In genomic region chr13:76994281-76994680, GRCh38 we compare ENCODE assay signal across 13 cellular contexts. TPM values are rescaled to one million over a fixed set of nuclear protein-coding genes. Genes with fewer than 3 reads are reported as not detected.
A peak's percentile ranks its signal among the peaks of the same experiment; 100 is the strongest.
DNase-seq lines count a peak whose midpoint lies in the region; ATAC-seq, FAIRE-seq and TF ChIP-seq lines count a peak whose summit lies in the region.
"Had no signal": no experiment of that assay in that cellular context is flagged by ENCODE, and none has a peak within 500 bp of the region (broad histone marks: within the 10 kb centered on the region; RNA-seq: fewer than 3 reads in every experiment).

No MANE protein-coding gene starts in this region.

- no peaks in the 10 kb centered on the region for H3K9me3 ChIP-seq in CD8-positive, alpha-beta T cell (ENCODE audit: low read length)
- no peaks in the 10 kb centered on the region for H3K9me3 ChIP-seq in neural progenitor cell (ENCODE audit: low read depth)
- H3K9me3 ChIP-seq in adrenal gland (replicated peaks in 1 of 3), result no peaks in the 10 kb centered on the region
- H3K9me3 ChIP-seq: SJCRH30 had no signal

- H3K9ac ChIP-seq in neural progenitor cell, result no peak overlapping the region

- H2AFZ ChIP-seq in neural progenitor cell (replicated peaks), result no peak overlapping the region

- no peaks in the 10 kb centered on the region for H3K27me3 ChIP-seq in CD8-positive, alpha-beta T cell (ENCODE audit: insufficient read depth, low read length)
- no peaks in the 10 kb centered on the region for H3K27me3 ChIP-seq in neural progenitor cell
- no peaks in the 10 kb centered on the region for H3K27me3 ChIP-seq in adrenal gland
- H3K27me3 ChIP-seq: SJCRH30 had no signal

- DNase-seq in CD8-positive, alpha-beta T cell, result no peak
- DNase-seq in LNCaP clone FGC (ENCODE audit: low read depth) (no peak), neural progenitor cell (ENCODE audit: low spot score) (no peak), H54 (ENCODE audit: insufficient read length, low spot score) (no peak), adrenal gland (no peak), NCI-H187 (lab: John Stamatoyannopoulos, UW) (no peak)
- DNase-seq in central memory CD8-positive, alpha-beta T cell (ENCODE audit: low spot score in 2 of 2), result no peak
- DNase-seq: activated effector memory CD4-positive, alpha-beta T cell treated with Interleukin-2 at 50 U/mL for 16 hours; NCI-H1105; NCI-H748 treated with DMSO at 0.1 percent for 48 hours; retina; SJCRH30; substantia nigra had no signal

- H3K4me3 ChIP-seq in CD8-positive, alpha-beta T cell (ENCODE audit: low read depth, low read length), result no peak overlapping the region
- peak overlapping the region; percentile 68 for H3K4me3 ChIP-seq in LNCaP clone FGC (ENCODE audit: low read depth, low read length)
- H3K4me3 ChIP-seq in neural progenitor cell, result no peak overlapping the region
- no peak overlapping the region for H3K4me3 ChIP-seq in adrenal gland
- H3K4me3 ChIP-seq: SJCRH30 had no signal

- H3K4me1 Mint-ChIP-seq in CD8-positive, alpha-beta T cell (ENCODE audit: low read depth), result peaks cover 64% of the 10 kb centered on the region
- H3K4me1 Mint-ChIP-seq in central memory CD8-positive, alpha-beta T cell, result peaks cover 30% of the 10 kb centered on the region
- H3K4me1 Mint-ChIP-seq in neural progenitor cell, result peaks cover 17% of the 10 kb centered on the region

- peaks cover 22% of the 10 kb centered on the region for H3K79me2 ChIP-seq in neural progenitor cell (ENCODE audit: low read depth)

- H3K36me3 ChIP-seq in CD8-positive, alpha-beta T cell (ENCODE audit: insufficient read depth, low read length), result peaks cover under 1% of the 10 kb centered on the region
- no peaks in the 10 kb centered on the region for H3K36me3 ChIP-seq in neural progenitor cell
- H3K36me3 ChIP-seq in adrenal gland (replicated peaks in 1 of 2), result no peaks in the 10 kb centered on the region

- no peaks in the 10 kb centered on the region for H3K9me3 Mint-ChIP-seq in CD8-positive, alpha-beta T cell
- no peaks in the 10 kb centered on the region for H3K9me3 Mint-ChIP-seq in central memory CD8-positive, alpha-beta T cell
- no peaks in the 10 kb centered on the region for H3K9me3 Mint-ChIP-seq in neural progenitor cell

- no peaks in the 10 kb centered on the region for H4K20me1 ChIP-seq in neural progenitor cell (ENCODE audit: low read depth)

- peaks cover 7% of the 10 kb centered on the region for H3F3A ChIP-seq in neural progenitor cell (ENCODE audit: low read depth)

- FAIRE-seq in H54 (lab: Jason Lieb, UNC), result no peak

- peak overlapping the region; percentile 57 for H3K27ac Mint-ChIP-seq in CD8-positive, alpha-beta T cell
- no peak overlapping the region for H3K27ac Mint-ChIP-seq in central memory CD8-positive, alpha-beta T cell (ENCODE audit: low read depth)
- no peak overlapping the region for H3K27ac Mint-ChIP-seq in neural progenitor cell

- peaks cover 45% of the 10 kb centered on the region for H3K36me3 Mint-ChIP-seq in CD8-positive, alpha-beta T cell
- H3K36me3 Mint-ChIP-seq in central memory CD8-positive, alpha-beta T cell (ENCODE audit: insufficient read depth), result peaks cover 28% of the 10 kb centered on the region
- H3K36me3 Mint-ChIP-seq in neural progenitor cell, result peaks cover 18% of the 10 kb centered on the region

- no peak for ATAC-seq in CD8-positive, alpha-beta T cell
- no peak for ATAC-seq in central memory CD8-positive, alpha-beta T cell (replicated peaks; ENCODE audit: extremely low read depth, poor library complexity, severe bottlenecking)

- CTCF ChIA-PET in CD8-positive, alpha-beta T cell (lab: Charles Lee), result interaction anchor here (1.1 to 2.6 kb wide), 4 partner anchors 9 to 21 kb away, joined by 3 to 11 read pairs (median 4); no protein-coding TSS in a partner anchor

- H3K27me3 Mint-ChIP-seq in CD8-positive, alpha-beta T cell (ENCODE audit: low read depth), result no peaks in the 10 kb centered on the region
- peaks cover 4% of the 10 kb centered on the region for H3K27me3 Mint-ChIP-seq in central memory CD8-positive, alpha-beta T cell
- H3K27me3 Mint-ChIP-seq in neural progenitor cell (ENCODE audit: insufficient read depth, low read depth), result peaks cover 3% of the 10 kb centered on the region

- 95 to 98% (median 96%) methylated on average over 3 of the region's 3 CpGs for WGBS in adrenal gland, 4 donors

- TF ChIP-seq CTCF in CD8-positive, alpha-beta T cell (IDR thresholded peaks at IDR 0.05), result no peak
- TF ChIP-seq CTCF in LNCaP clone FGC (IDR thresholded peaks at IDR 0.05; ENCODE audit: control insufficient read depth, extremely low read depth, insufficient read depth), result no peak
- TF ChIP-seq CTCF in neural progenitor cell (IDR thresholded peaks at IDR 0.05), result no peak
- TF ChIP-seq CTCF in adrenal gland (IDR thresholded peaks at IDR 0.05), result no peak

- H3K4me1 ChIP-seq in CD8-positive, alpha-beta T cell (ENCODE audit: insufficient read depth, low read length), result peaks cover 31% of the 10 kb centered on the region
- H3K4me1 ChIP-seq in neural progenitor cell, result peaks cover 8% of the 10 kb centered on the region
- H3K4me1 ChIP-seq in adrenal gland (replicated peaks in 1 of 2), result peaks cover 0 to 16% of the 10 kb centered on the region in 2 donors
- H3K4me1 ChIP-seq: SJCRH30 had no signal

- intact Hi-C loops in CD8-positive, alpha-beta T cell (cut with DNase I, micrococcal nuclease), result loop anchor here (5.0 to 10.0 kb wide), 5 partner anchors 333 to 1669 kb away; partner anchors contain the start of genes MYCBP2 (in 1 of the 2), OBI1 (in 1 of the 2), SLAIN1 (in 1 of the 2) and UCHL3 (in 1 of the 2)
- intact Hi-C loops in adrenal gland (cut with DNase I), result no loop called here

- no peak overlapping the region for H3K4me2 ChIP-seq in neural progenitor cell

- TF ChIP-seq POLR2A in H54 (IDR thresholded peaks at IDR 0.05; ENCODE audit: low read depth, low read length) (no peak), adrenal gland (IDR thresholded peaks at IDR 0.05) (no peak)

- H3K27ac ChIP-seq in CD8-positive, alpha-beta T cell (ENCODE audit: low read depth, low read length), result no peak overlapping the region
- no peak overlapping the region for H3K27ac ChIP-seq in neural progenitor cell
- H3K27ac ChIP-seq in adrenal gland, result no peak overlapping the region
- H3K27ac ChIP-seq: SJCRH30 had no signal

- POLR2A ChIA-PET in CD8-positive, alpha-beta T cell (lab: Charles Lee), result interaction anchor here (1.1 to 5.1 kb wide), 3 partner anchors 32 to 335 kb away, joined by 3 to 99 read pairs (median 7); partner anchors contain the start of gene FBXL3

- peak overlapping the region; percentile 54 for H3K4me3 Mint-ChIP-seq in CD8-positive, alpha-beta T cell
- peak overlapping the region; percentile 31 for H3K4me3 Mint-ChIP-seq in central memory CD8-positive, alpha-beta T cell
- peak overlapping the region; percentile 20 for H3K4me3 Mint-ChIP-seq in neural progenitor cell

RNA-seq across cellular contexts. Expression of gene CLN5, which starts 2.4 kb away (rescaled TPM):
- total RNA-seq in CD8-positive, alpha-beta T cell, result 10 to 100 TPM; 23.3 to 23.4 TPM
- 14.3 and 28.5 TPM in 2 replicates for total RNA-seq in neural progenitor cell (ENCODE audit: low replicate concordance)
- 10 to 100 TPM; 21.6 to 46.9 (median 37.1) TPM for total RNA-seq in adrenal gland
- polyA plus RNA-seq in adrenal gland, result 10 to 100 TPM; 16.7 to 42.7 (median 21.3) TPM

RNA-seq across cellular contexts. Expression of gene FBXL3, which starts 32.7 kb away (rescaled TPM):
- total RNA-seq in CD8-positive, alpha-beta T cell, result 10 to 100 TPM; 91.3 to 97.0 TPM
- 21.3 and 25.5 TPM in 2 replicates for total RNA-seq in neural progenitor cell (ENCODE audit: low replicate concordance)
- total RNA-seq in adrenal gland, result 10 to 100 TPM; 30.5 to 87.4 (median 50.0) TPM
- polyA plus RNA-seq in adrenal gland, result 10 to 100 TPM; 12.1 to 45.4 (median 14.4) TPM

RNA-seq across cellular contexts. Expression of gene ACOD1, which starts 46.0 kb away (rescaled TPM):
- total RNA-seq in CD8-positive, alpha-beta T cell, result not detected
- total RNA-seq in neural progenitor cell (ENCODE audit: low replicate concordance) (not detected in 2 replicates), adrenal gland (not detected)
- not detected for polyA plus RNA-seq in adrenal gland
- total RNA-seq: SJCRH30 had no signal

Comparison
In these comparisons a context has a peak if more than half of its experiments do, and no peak if none do; other contexts are left out.
1. intact Hi-C loops: an anchor here in CD8-positive, alpha-beta T cell (5.0 to 10.0 kb wide); none called in adrenal gland.